Comparison of ENCODE assay signal across 9 cellular contexts in genomic region chrX:48736303-48736702, GRCh38. TPM values are rescaled to one million over a fixed set of nuclear protein-coding genes. Genes with fewer than 3 reads are reported as not detected.
DNase-seq lines count a peak whose midpoint lies in the region; ATAC-seq and TF ChIP-seq lines count a peak whose summit lies in the region.
"Had no signal": no experiment of that assay in that cellular context is flagged by ENCODE, and none has a peak within 500 bp of the region (broad histone marks: within the 10 kb centered on the region; RNA-seq: fewer than 3 reads in every experiment).

No MANE protein-coding gene starts in this region.

- H3K9me3 ChIP-seq in stomach smooth muscle (ENCODE audit: control insufficient read depth in 2 of 2, low read length in 2 of 2) (no peaks in the 10 kb centered on the region), testis (no peaks in the 10 kb centered on the region)

- intact Hi-C loops in testis (cut with DNase I; ENCODE audit: low total_unique reads): no loop called here

- DNase-seq in activated naive CD4-positive, alpha-beta T cell treated with anti-CD3 and anti-CD28 coated beads, Interleukin-2, amount 50 U/mL, for 16 hours: no peak
- DNase-seq in fibroblast of the aortic adventitia (ENCODE audit: low read depth) (no peak), testis (no peak)

- WGBS in testis, 2 donors: 60 to 69% methylated on average over 1 of the region's 1 CpG

- TF ChIP-seq POLR2A in testis (IDR thresholded peaks at IDR 0.05): no peak

- no peaks in the 10 kb centered on the region for H3K36me3 Mint-ChIP-seq in activated naive CD4-positive, alpha-beta T cell treated with anti-CD3 and anti-CD28 coated beads, Interleukin-2, amount 50 U/mL, for 24 hours
- peaks cover 1% of the 10 kb centered on the region for H3K36me3 Mint-ChIP-seq in T-helper 1 cell treated with Interleukin-12 subunit alpha and Interleukin-12 subunit beta and Interleukin-4 antibody, amounts not matched to agents 30 μg/mL and 1 μg/mL, for 36 hours (ENCODE audit: low read depth)

- no peaks in the 10 kb centered on the region for H3K27me3 Mint-ChIP-seq in activated naive CD4-positive, alpha-beta T cell treated with anti-CD3 and anti-CD28 coated beads, Interleukin-2, amount 50 U/mL, for 24 hours
- H3K27me3 Mint-ChIP-seq in T-helper 1 cell treated with Interleukin-12 subunit alpha and Interleukin-12 subunit beta and Interleukin-4 antibody, amounts not matched to agents 30 μg/mL and 1 μg/mL, for 36 hours (ENCODE audit: low read depth): no peaks in the 10 kb centered on the region

- TF ChIP-seq CTCF in fibroblast of the aortic adventitia (IDR thresholded peaks at IDR 0.05; ENCODE audit: insufficient read depth, low read length) (no peak), testis (IDR thresholded peaks at IDR 0.05) (no peak)

- ATAC-seq in HG03175 (IDR thresholded peaks at IDR 0.05; ENCODE audit: unreplicated experiment) (no peak), HG03342 (IDR thresholded peaks at IDR 0.05; ENCODE audit: unreplicated experiment) (no peak)

- H3K9ac ChIP-seq in stomach smooth muscle (ENCODE audit: low read length in 2 of 2): peak overlapping the region in 1 of 2 donors; percentile 38

- peak overlapping the region; percentile 86 for H3K27ac Mint-ChIP-seq in activated naive CD4-positive, alpha-beta T cell treated with anti-CD3 and anti-CD28 coated beads, Interleukin-2, amount 50 U/mL, for 24 hours
- peak overlapping the region; percentile 95 for H3K27ac Mint-ChIP-seq in T-helper 1 cell treated with Interleukin-12 subunit alpha and Interleukin-12 subunit beta and Interleukin-4 antibody, amounts not matched to agents 30 μg/mL and 1 μg/mL, for 36 hours

- H3K27me3 ChIP-seq in stomach smooth muscle (ENCODE audit: control insufficient read depth in 1 of 2, insufficient read depth in 2 of 2, low read length in 2 of 2): peaks cover 0 to 5% of the 10 kb centered on the region in 2 donors
- no peaks in the 10 kb centered on the region for H3K27me3 ChIP-seq in testis

- peaks cover 19% of the 10 kb centered on the region for H3K4me1 Mint-ChIP-seq in activated naive CD4-positive, alpha-beta T cell treated with anti-CD3 and anti-CD28 coated beads, Interleukin-2, amount 50 U/mL, for 24 hours
- H3K4me1 Mint-ChIP-seq in T-helper 1 cell treated with Interleukin-12 subunit alpha and Interleukin-12 subunit beta and Interleukin-4 antibody, amounts not matched to agents 30 μg/mL and 1 μg/mL, for 36 hours (ENCODE audit: low read depth): peaks cover 12% of the 10 kb centered on the region

- peak overlapping the region; percentile 60 for H3K4me3 ChIP-seq in fibroblast of the aortic adventitia (ENCODE audit: low read depth, low read length)
- peak overlapping the region; percentile 71 to 78 for H3K4me3 ChIP-seq in stomach smooth muscle (ENCODE audit: low read length in 2 of 2)
- H3K4me3 ChIP-seq in testis: no peak overlapping the region

- peaks cover 10% of the 10 kb centered on the region for H3K4me1 ChIP-seq in stomach smooth muscle (ENCODE audit: control insufficient read depth, insufficient read depth, low read length)
- H3K4me1 ChIP-seq in testis: no peaks in the 10 kb centered on the region

- no peaks in the 10 kb centered on the region for H3K9me3 Mint-ChIP-seq in activated naive CD4-positive, alpha-beta T cell treated with anti-CD3 and anti-CD28 coated beads, Interleukin-2, amount 50 U/mL, for 24 hours
- no peaks in the 10 kb centered on the region for H3K9me3 Mint-ChIP-seq in T-helper 1 cell treated with Interleukin-12 subunit alpha and Interleukin-12 subunit beta and Interleukin-4 antibody, amounts not matched to agents 30 μg/mL and 1 μg/mL, for 36 hours

- H3K4me3 Mint-ChIP-seq in activated naive CD4-positive, alpha-beta T cell treated with anti-CD3 and anti-CD28 coated beads, Interleukin-2, amount 50 U/mL, for 24 hours: peak overlapping the region; percentile 91
- peak overlapping the region; percentile 94 for H3K4me3 Mint-ChIP-seq in T-helper 1 cell treated with Interleukin-12 subunit alpha and Interleukin-12 subunit beta and Interleukin-4 antibody, amounts not matched to agents 30 μg/mL and 1 μg/mL, for 36 hours

- H3K36me3 ChIP-seq in stomach smooth muscle (ENCODE audit: control insufficient read depth in 2 of 2, insufficient read depth in 2 of 2, low read length in 2 of 2): no peaks in the 10 kb centered on the region
- H3K36me3 ChIP-seq in testis (ENCODE audit: low read depth, missing control alignments): no peaks in the 10 kb centered on the region

- H3K27ac ChIP-seq in stomach smooth muscle (ENCODE audit: low read length) (no peak overlapping the region), testis (no peak overlapping the region)

RNA-seq across cellular contexts. Expression of gene GLOD5, which starts 25.2 kb away (rescaled TPM):
- total RNA-seq in fibroblast of the aortic adventitia (ENCODE audit: low replicate concordance) (not detected in 2 replicates), testis (not detected)
- 0.83 TPM for polyA plus RNA-seq in testis (ENCODE audit: insufficient read depth, low read depth, low replicate concordance)
- total RNA-seq: mesenteric fat pad had no signal

RNA-seq across cellular contexts. Expression of gene SUV39H1, which starts 39.8 kb away (rescaled TPM):
- total RNA-seq in fibroblast of the aortic adventitia (ENCODE audit: low replicate concordance) (5.1 and 8.5 TPM in 2 replicates), testis (10 to 100 TPM; 16.5 to 16.7 TPM)
- 10.3 TPM for polyA plus RNA-seq in testis (ENCODE audit: insufficient read depth, low read depth, low replicate concordance)

RNA-seq across cellular contexts. Expression of gene GATA1, which starts 50.1 kb away (rescaled TPM):
- total RNA-seq in fibroblast of the aortic adventitia (ENCODE audit: low replicate concordance): not detected in 2 replicates
- under 1 TPM in 1 of 2 donors, not detected in 1; 0.24 TPM for total RNA-seq in testis
- polyA plus RNA-seq in testis (ENCODE audit: insufficient read depth, low read depth, low replicate concordance): 1.3 TPM
- total RNA-seq: mesenteric fat pad had no signal

RNA-seq across cellular contexts. Expression of gene WAS, which starts 52.7 kb away (rescaled TPM):
- total RNA-seq in fibroblast of the aortic adventitia (ENCODE audit: low replicate concordance) (0.09 TPM in 1 of 2 replicates, not detected in the other), testis (1 to 10 TPM; 2.5 to 5.5 TPM)
- polyA plus RNA-seq in testis (ENCODE audit: insufficient read depth, low read depth, low replicate concordance): 4.7 TPM

Comparison
In these comparisons a context has a peak if more than half of its experiments do, and no peak if none do; other contexts are left out.
1. H3K4me3 ChIP-seq: peak in fibroblast of the aortic adventitia (single experiment) and stomach smooth muscle (2 of 2); none in testis (0 of 2).